Comparison of ENCODE assay signal across 1 cellular context in the genomic region with DNA sequence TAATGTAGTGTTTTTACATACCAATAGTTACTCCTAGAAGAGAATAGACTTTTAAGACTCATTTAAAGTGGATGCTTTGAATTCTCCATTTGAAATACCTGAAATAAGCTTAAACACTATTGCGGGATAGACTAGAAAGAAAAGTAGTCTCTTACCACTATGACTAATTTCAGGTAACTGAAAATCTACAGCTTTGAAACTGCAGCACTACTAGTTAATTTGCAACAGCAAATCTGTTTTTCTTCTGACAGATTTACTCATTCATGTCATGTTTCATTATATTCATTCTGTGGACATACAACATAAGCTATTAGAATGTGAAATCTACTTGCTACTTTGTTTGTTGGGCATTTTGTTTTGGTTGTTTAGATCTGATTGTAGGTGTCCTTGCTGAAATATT.
TF ChIP-seq lines count a peak whose summit lies in the region.

No MANE protein-coding gene starts in this region.

TF ChIP-seq in GM12878, 131 proteins besides CTCF, POLR2A, EP300 and RAD21 (continues in another document):
- TF ChIP-seq ZNF592 (IDR thresholded peaks at IDR 0.05), result no peak
- TF ChIP-seq RBBP5 (conservative IDR thresholded peaks at IDR 0.05), result no peak
- TF ChIP-seq E2F4 (IDR thresholded peaks at IDR 0.05; ENCODE audit: low read depth, low read length), result no peak
- TF ChIP-seq, protein P1, sequence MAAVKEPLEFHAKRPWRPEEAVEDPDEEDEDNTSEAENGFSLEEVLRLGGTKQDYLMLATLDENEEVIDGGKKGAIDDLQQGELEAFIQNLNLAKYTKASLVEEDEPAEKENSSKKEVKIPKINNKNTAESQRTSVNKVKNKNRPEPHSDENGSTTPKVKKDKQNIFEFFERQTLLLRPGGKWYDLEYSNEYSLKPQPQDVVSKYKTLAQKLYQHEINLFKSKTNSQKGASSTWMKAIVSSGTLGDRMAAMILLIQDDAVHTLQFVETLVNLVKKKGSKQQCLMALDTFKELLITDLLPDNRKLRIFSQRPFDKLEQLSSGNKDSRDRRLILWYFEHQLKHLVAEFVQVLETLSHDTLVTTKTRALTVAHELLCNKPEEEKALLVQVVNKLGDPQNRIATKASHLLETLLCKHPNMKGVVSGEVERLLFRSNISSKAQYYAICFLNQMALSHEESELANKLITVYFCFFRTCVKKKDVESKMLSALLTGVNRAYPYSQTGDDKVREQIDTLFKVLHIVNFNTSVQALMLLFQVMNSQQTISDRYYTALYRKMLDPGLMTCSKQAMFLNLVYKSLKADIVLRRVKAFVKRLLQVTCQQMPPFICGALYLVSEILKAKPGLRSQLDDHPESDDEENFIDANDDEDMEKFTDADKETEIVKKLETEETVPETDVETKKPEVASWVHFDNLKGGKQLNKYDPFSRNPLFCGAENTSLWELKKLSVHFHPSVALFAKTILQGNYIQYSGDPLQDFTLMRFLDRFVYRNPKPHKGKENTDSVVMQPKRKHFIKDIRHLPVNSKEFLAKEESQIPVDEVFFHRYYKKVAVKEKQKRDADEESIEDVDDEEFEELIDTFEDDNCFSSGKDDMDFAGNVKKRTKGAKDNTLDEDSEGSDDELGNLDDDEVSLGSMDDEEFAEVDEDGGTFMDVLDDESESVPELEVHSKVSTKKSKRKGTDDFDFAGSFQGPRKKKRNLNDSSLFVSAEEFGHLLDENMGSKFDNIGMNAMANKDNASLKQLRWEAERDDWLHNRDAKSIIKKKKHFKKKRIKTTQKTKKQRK (IDR thresholded peaks at IDR 0.05; ENCODE audit: low read depth, low read length), result 0 out of 2 replicates have a peak, but pooled peaks have one; percentile 5
- TF ChIP-seq, protein P2, sequence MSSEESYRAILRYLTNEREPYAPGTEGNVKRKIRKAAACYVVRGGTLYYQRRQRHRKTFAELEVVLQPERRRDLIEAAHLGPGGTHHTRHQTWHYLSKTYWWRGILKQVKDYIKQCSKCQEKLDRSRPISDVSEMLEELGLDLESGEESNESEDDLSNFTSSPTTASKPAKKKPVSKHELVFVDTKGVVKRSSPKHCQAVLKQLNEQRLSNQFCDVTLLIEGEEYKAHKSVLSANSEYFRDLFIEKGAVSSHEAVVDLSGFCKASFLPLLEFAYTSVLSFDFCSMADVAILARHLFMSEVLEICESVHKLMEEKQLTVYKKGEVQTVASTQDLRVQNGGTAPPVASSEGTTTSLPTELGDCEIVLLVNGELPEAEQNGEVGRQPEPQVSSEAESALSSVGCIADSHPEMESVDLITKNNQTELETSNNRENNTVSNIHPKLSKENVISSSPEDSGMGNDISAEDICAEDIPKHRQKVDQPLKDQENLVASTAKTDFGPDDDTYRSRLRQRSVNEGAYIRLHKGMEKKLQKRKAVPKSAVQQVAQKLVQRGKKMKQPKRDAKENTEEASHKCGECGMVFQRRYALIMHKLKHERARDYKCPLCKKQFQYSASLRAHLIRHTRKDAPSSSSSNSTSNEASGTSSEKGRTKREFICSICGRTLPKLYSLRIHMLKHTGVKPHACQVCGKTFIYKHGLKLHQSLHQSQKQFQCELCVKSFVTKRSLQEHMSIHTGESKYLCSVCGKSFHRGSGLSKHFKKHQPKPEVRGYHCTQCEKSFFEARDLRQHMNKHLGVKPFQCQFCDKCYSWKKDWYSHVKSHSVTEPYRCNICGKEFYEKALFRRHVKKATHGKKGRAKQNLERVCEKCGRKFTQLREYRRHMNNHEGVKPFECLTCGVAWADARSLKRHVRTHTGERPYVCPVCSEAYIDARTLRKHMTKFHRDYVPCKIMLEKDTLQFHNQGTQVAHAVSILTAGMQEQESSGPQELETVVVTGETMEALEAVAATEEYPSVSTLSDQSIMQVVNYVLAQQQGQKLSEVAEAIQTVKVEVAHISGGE (CRISPR knock-in tag; IDR thresholded peaks at IDR 0.05), result no peak
- no peak for TF ChIP-seq SUZ12 (IDR thresholded peaks at IDR 0.05; ENCODE audit: unreplicated experiment)
- TF ChIP-seq CBX3 (IDR thresholded peaks at IDR 0.05; ENCODE audit: borderline replicate concordance, low read depth), result no peak
- TF ChIP-seq, protein P3, sequence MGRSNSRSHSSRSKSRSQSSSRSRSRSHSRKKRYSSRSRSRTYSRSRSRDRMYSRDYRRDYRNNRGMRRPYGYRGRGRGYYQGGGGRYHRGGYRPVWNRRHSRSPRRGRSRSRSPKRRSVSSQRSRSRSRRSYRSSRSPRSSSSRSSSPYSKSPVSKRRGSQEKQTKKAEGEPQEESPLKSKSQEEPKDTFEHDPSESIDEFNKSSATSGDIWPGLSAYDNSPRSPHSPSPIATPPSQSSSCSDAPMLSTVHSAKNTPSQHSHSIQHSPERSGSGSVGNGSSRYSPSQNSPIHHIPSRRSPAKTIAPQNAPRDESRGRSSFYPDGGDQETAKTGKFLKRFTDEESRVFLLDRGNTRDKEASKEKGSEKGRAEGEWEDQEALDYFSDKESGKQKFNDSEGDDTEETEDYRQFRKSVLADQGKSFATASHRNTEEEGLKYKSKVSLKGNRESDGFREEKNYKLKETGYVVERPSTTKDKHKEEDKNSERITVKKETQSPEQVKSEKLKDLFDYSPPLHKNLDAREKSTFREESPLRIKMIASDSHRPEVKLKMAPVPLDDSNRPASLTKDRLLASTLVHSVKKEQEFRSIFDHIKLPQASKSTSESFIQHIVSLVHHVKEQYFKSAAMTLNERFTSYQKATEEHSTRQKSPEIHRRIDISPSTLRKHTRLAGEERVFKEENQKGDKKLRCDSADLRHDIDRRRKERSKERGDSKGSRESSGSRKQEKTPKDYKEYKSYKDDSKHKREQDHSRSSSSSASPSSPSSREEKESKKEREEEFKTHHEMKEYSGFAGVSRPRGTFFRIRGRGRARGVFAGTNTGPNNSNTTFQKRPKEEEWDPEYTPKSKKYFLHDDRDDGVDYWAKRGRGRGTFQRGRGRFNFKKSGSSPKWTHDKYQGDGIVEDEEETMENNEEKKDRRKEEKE (IDR thresholded peaks at IDR 0.05), result no peak
- TF ChIP-seq TCF3 (IDR thresholded peaks at IDR 0.05; ENCODE audit: borderline replicate concordance, insufficient read depth, low read depth, low read length), result no peak
- TF ChIP-seq EED (IDR thresholded peaks at IDR 0.05; ENCODE audit: low read depth), result no peak
- TF ChIP-seq HDAC6 (IDR thresholded peaks at IDR 0.05; ENCODE audit: unreplicated experiment), result no peak
- 0 out of 2 replicates have a peak, but pooled peaks have one; percentile 34 for TF ChIP-seq MTA3 (IDR thresholded peaks at IDR 0.05; ENCODE audit: borderline replicate concordance, low read length)
- TF ChIP-seq BRCA1 (IDR thresholded peaks at IDR 0.05; ENCODE audit: low read depth, low read length), result no peak
- TF ChIP-seq, protein P4, sequence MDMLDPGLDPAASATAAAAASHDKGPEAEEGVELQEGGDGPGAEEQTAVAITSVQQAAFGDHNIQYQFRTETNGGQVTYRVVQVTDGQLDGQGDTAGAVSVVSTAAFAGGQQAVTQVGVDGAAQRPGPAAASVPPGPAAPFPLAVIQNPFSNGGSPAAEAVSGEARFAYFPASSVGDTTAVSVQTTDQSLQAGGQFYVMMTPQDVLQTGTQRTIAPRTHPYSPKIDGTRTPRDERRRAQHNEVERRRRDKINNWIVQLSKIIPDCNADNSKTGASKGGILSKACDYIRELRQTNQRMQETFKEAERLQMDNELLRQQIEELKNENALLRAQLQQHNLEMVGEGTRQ (IDR thresholded peaks at IDR 0.05; ENCODE audit: borderline replicate concordance, low read depth, low read length), result no peak
- no peak for TF ChIP-seq SP1 (IDR thresholded peaks at IDR 0.05; ENCODE audit: low read depth, low read length)
- TF ChIP-seq MYC (IDR thresholded peaks at IDR 0.05; ENCODE audit: insufficient read depth, insufficient read length, insufficient replicate concordance, low read length, severe bottlenecking), result no peak
- no peak for TF ChIP-seq NFYA (IDR thresholded peaks at IDR 0.05; ENCODE audit: borderline replicate concordance, low read depth, low read length)
- no peak for TF ChIP-seq TCF12 (IDR thresholded peaks at IDR 0.05; ENCODE audit: low read depth, low read length)
- TF ChIP-seq NFXL1 (IDR thresholded peaks at IDR 0.05; ENCODE audit: borderline replicate concordance), result no peak
- TF ChIP-seq SMC3 (IDR thresholded peaks at IDR 0.05; ENCODE audit: borderline replicate concordance, low read length), result no peak
- TF ChIP-seq TBL1XR1 (IDR thresholded peaks at IDR 0.05; ENCODE audit: low read depth, low read length), result no peak
- TF ChIP-seq BHLHE40 (IDR thresholded peaks at IDR 0.05; ENCODE audit: borderline replicate concordance in 1 of 2, low read depth in 2 of 2, low read length in 1 of 2), result 0 out of 4 replicates have a peak, but pooled peaks of 1 of the 2 experiments have one; percentile 9
- peak; percentile 68; the same call in 1 of the 2 replicates for TF ChIP-seq NFIC (IDR thresholded peaks at IDR 0.05; ENCODE audit: low read depth, low read length)
- no peak for TF ChIP-seq BMI1 (IDR thresholded peaks at IDR 0.05; ENCODE audit: borderline replicate concordance)
- TF ChIP-seq ELK1 (IDR thresholded peaks at IDR 0.05; ENCODE audit: low read depth, low read length), result no peak
- no peak for TF ChIP-seq RELA (IDR thresholded peaks at IDR 0.05; ENCODE audit: borderline replicate concordance, partially characterized antibody)
- peak in 1 of 2 experiments; percentile 50; a peak in 1 of 4 replicates for TF ChIP-seq ETV6 (conservative IDR thresholded peaks at IDR 0.05 in 1 of 2, IDR thresholded peaks at IDR 0.05 in 1 of 2; ENCODE audit: borderline replicate concordance in 1 of 2, low read depth in 1 of 2)
- no peak for TF ChIP-seq YY1 (IDR thresholded peaks at IDR 0.05; ENCODE audit: low read depth, low read length)
- no peak for TF ChIP-seq STAT3 (IDR thresholded peaks at IDR 0.05; ENCODE audit: low read depth, low read length)
- TF ChIP-seq RUNX3 (IDR thresholded peaks at IDR 0.05; ENCODE audit: low read length), result peak; percentile 64
- TF ChIP-seq, protein P5, sequence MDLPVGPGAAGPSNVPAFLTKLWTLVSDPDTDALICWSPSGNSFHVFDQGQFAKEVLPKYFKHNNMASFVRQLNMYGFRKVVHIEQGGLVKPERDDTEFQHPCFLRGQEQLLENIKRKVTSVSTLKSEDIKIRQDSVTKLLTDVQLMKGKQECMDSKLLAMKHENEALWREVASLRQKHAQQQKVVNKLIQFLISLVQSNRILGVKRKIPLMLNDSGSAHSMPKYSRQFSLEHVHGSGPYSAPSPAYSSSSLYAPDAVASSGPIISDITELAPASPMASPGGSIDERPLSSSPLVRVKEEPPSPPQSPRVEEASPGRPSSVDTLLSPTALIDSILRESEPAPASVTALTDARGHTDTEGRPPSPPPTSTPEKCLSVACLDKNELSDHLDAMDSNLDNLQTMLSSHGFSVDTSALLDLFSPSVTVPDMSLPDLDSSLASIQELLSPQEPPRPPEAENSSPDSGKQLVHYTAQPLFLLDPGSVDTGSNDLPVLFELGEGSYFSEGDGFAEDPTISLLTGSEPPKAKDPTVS (IDR thresholded peaks at IDR 0.05; ENCODE audit: low read depth, low read length), result no peak
- 0 out of 2 replicates have a peak, but pooled peaks have one; percentile 24 for TF ChIP-seq IRF4 (IDR thresholded peaks at IDR 0.05; ENCODE audit: low read depth, low read length)
- TF ChIP-seq, protein P6, sequence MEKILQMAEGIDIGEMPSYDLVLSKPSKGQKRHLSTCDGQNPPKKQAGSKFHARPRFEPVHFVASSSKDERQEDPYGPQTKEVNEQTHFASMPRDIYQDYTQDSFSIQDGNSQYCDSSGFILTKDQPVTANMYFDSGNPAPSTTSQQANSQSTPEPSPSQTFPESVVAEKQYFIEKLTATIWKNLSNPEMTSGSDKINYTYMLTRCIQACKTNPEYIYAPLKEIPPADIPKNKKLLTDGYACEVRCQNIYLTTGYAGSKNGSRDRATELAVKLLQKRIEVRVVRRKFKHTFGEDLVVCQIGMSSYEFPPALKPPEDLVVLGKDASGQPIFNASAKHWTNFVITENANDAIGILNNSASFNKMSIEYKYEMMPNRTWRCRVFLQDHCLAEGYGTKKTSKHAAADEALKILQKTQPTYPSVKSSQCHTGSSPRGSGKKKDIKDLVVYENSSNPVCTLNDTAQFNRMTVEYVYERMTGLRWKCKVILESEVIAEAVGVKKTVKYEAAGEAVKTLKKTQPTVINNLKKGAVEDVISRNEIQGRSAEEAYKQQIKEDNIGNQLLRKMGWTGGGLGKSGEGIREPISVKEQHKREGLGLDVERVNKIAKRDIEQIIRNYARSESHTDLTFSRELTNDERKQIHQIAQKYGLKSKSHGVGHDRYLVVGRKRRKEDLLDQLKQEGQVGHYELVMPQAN (conservative IDR thresholded peaks at IDR 0.05), result no peak
- peak; percentile 62 for TF ChIP-seq MTA2 (IDR thresholded peaks at IDR 0.05; ENCODE audit: low read depth)
